Comparison of ENCODE assay signal across 8 cellular contexts in genomic region chr6:42532038-42532669, GRCh38. TPM values are rescaled to one million over a fixed set of nuclear protein-coding genes. Genes with fewer than 3 reads are reported as not detected.
DNase-seq lines count a peak whose midpoint lies in the region; ATAC-seq and TF ChIP-seq lines count a peak whose summit lies in the region.

No MANE protein-coding gene starts in this region.

- ATAC-seq in GM21529 (IDR thresholded peaks at IDR 0.05; ENCODE audit: unreplicated experiment) (no peak), HG03469 (IDR thresholded peaks at IDR 0.05; ENCODE audit: unreplicated experiment) (no peak)

- in situ Hi-C loops in brain microvascular endothelial cell (cut with HindIII; ENCODE audit: low pct_ligation_motif_present, low sequenced_read_pairs): no loop called here

- no peaks in the 10 kb centered on the region for H3K36me3 ChIP-seq in brain microvascular endothelial cell (replicated peaks)
- H3K36me3 ChIP-seq in kidney epithelial cell (ENCODE audit: control insufficient read depth, insufficient read depth, low read length): no peaks in the 10 kb centered on the region
- H3K36me3 ChIP-seq in tibial nerve: no peaks in the 10 kb centered on the region

- peaks cover 0 to 7% (median 0%) of the 10 kb centered on the region in 4 donors for H3K4me1 ChIP-seq in tibial nerve

- TF ChIP-seq EP300 in tibial nerve (IDR thresholded peaks at IDR 0.05): no peak

- TF ChIP-seq CTCF in HL-60 (IDR thresholded peaks at IDR 0.05; ENCODE audit: insufficient read depth, low read length) (peak; percentile 53), brain microvascular endothelial cell (IDR thresholded peaks at IDR 0.05; ENCODE audit: low read depth, low read length, missing control alignments) (peak; percentile 78), kidney epithelial cell (IDR thresholded peaks at IDR 0.05; ENCODE audit: insufficient read depth, low read length, poor library complexity, severe bottlenecking) (peak; percentile 77), tibial nerve (IDR thresholded peaks at IDR 0.05) (peak; percentile 71 to 86 (median 79))

- no peak for TF ChIP-seq POLR2A in tibial nerve (IDR thresholded peaks at IDR 0.05)

- H3K27ac ChIP-seq in HL-60 (replicated peaks) (no peak overlapping the region), brain microvascular endothelial cell (no peak overlapping the region), tibial nerve (no peak overlapping the region)

- no peak overlapping the region for H3K4me3 ChIP-seq in HL-60 (replicated peaks; ENCODE audit: insufficient read depth, low read length)
- H3K4me3 ChIP-seq in brain microvascular endothelial cell (ENCODE audit: low read depth, low read length): no peak overlapping the region
- no peak overlapping the region for H3K4me3 ChIP-seq in kidney epithelial cell (ENCODE audit: low read depth, low read length)
- H3K4me3 ChIP-seq in tibial nerve: no peak overlapping the region

- H3K9me3 ChIP-seq in tibial nerve: no peaks in the 10 kb centered on the region

- DNase-seq in DMS114 treated with DMSO at 0.1 percent for 48 hours (lab: John Stamatoyannopoulos, UW; ENCODE audit: unreplicated experiment) (peak; percentile 78), HL-60 (ENCODE audit: low read depth in 1 of 2, low spot score in 1 of 2) (peak; percentile 47 to 61), NOMO-1 (lab: John Stamatoyannopoulos, UW; ENCODE audit: unreplicated experiment in 2 of 2) (peak; percentile 26 to 64), brain microvascular endothelial cell (peak; percentile 51), kidney epithelial cell (ENCODE audit: low read depth) (no peak), tibial nerve (ENCODE audit: low spot score in 2 of 2) (peak in 1 of 2 donors; percentile 13)

- H3K27me3 ChIP-seq in HL-60 (ENCODE audit: insufficient read depth, poor library complexity, severe bottlenecking): no peaks in the 10 kb centered on the region
- no peaks in the 10 kb centered on the region for H3K27me3 ChIP-seq in brain microvascular endothelial cell (replicated peaks)
- H3K27me3 ChIP-seq in kidney epithelial cell (ENCODE audit: control insufficient read depth, insufficient read depth, low read length): no peaks in the 10 kb centered on the region
- H3K27me3 ChIP-seq in tibial nerve: no peaks in the 10 kb centered on the region

RNA-seq across cellular contexts. Expression of gene UBR2, which starts 31.7 kb away (rescaled TPM):
- total RNA-seq in kidney epithelial cell (13.1 and 14.4 TPM in 2 replicates), tibial nerve (10 to 100 TPM; 29.2 to 39.5 (median 30.6) TPM)
